8 cellular contexts compared by ENCODE assay signal in the genomic region with DNA sequence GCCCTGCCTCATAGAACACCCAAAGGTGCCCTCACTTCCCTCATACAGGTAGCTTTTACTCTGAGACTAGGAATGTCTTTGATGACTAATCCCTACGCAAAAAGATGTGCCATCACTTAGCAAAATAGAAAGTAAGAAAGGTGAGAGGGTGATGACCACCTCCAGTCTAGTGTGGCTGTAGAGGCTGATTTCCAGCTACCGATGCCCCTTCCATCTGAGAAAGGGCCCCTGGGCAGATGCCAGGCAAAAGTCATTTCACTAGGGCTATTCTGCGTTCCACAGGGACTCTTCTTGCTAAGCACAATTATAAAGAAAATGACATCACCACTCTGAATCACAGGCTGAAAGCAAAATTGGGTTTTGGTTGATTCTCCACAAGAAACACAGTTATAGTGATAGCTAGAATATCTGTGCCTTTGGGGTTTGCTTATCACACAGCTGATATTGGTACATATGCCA.
A peak's percentile ranks its signal among the peaks of the same experiment; 100 is the strongest.
DNase-seq lines count a peak whose midpoint lies in the region; ATAC-seq and TF ChIP-seq lines count a peak whose summit lies in the region.

No MANE protein-coding gene starts in this region.

- H3K9me3 ChIP-seq in GM23248 (ENCODE audit: low read depth), result no peaks in the 10 kb centered on the region
- H3K9me3 ChIP-seq in gastroesophageal sphincter, result no peaks in the 10 kb centered on the region

- ATAC-seq in gastroesophageal sphincter (no peak), HG03039 (IDR thresholded peaks at IDR 0.05; ENCODE audit: unreplicated experiment) (no peak), GM18505 (IDR thresholded peaks at IDR 0.05; ENCODE audit: unreplicated experiment) (no peak)

- H4K20me1 ChIP-seq in GM23248 (ENCODE audit: insufficient read depth), result peaks cover 12% of the 10 kb centered on the region; the same call in 1 of the 2 replicates

- no peak overlapping the region for H2AFZ ChIP-seq in GM23248

- no peaks in the 10 kb centered on the region for H3K9me2 ChIP-seq in GM23248 (ENCODE audit: insufficient read depth)

- TF ChIP-seq EP300 in gastroesophageal sphincter (IDR thresholded peaks at IDR 0.05), result no peak

- in situ Hi-C loops in GM23248 (cut with MboI), result no loop called here

- DNase-seq in GM23248 (peak; percentile 56), NCI-H524 (lab: John Stamatoyannopoulos, UW) (no peak), HK-2 (ENCODE audit: unreplicated experiment) (no peak)
- peak; percentile 69 for DNase-seq in activated CD8-positive, alpha-beta memory T cell treated with anti-CD3 and anti-CD28 coated beads, Interleukin-2, amount 50 U/mL, for 48 hours
- peak; percentile 46 for DNase-seq in stimulated activated CD4-positive, alpha-beta T cell treated with anti-CD3 and anti-CD28 coated beads, Interleukin-4, amount 100 ng/mL, for 24 hours

- H3K27ac ChIP-seq in GM23248, result no peak overlapping the region
- H3K27ac ChIP-seq in gastroesophageal sphincter, result peak overlapping the region; percentile 20 to 93 (median 88)

- peaks cover 34% of the 10 kb centered on the region for H3F3A ChIP-seq in GM23248 (ENCODE audit: insufficient read depth)

- no peaks in the 10 kb centered on the region for H3K27me3 ChIP-seq in GM23248 (replicated peaks; ENCODE audit: insufficient read depth)
- H3K27me3 ChIP-seq in gastroesophageal sphincter, result no peaks in the 10 kb centered on the region

- H3K4me1 ChIP-seq in GM23248 (ENCODE audit: insufficient read depth) (peaks cover 54% of the 10 kb centered on the region), gastroesophageal sphincter (peaks cover 38 to 99% (median 79%) of the 10 kb centered on the region in 3 donors)

- H3K79me2 ChIP-seq in GM23248 (ENCODE audit: insufficient read depth), result peaks cover 95% of the 10 kb centered on the region

- 69 to 78% methylated on average over 3 of the region's 3 CpGs for WGBS in GM23248 (ENCODE audit: low coverage in 1 of 2, low lambda C conversion rate in 2 of 2, missing lambda C conversion rate in 2 of 2), 2 experiments
- WGBS in gastroesophageal sphincter (ENCODE audit: low coverage in 1 of 2), 2 donors, result 26 to 33% methylated on average over 2 of the region's 3 CpGs

- no peak for TF ChIP-seq CTCF in gastroesophageal sphincter (IDR thresholded peaks at IDR 0.05)

- H3K4me3 ChIP-seq in GM23248 (no peak overlapping the region), gastroesophageal sphincter (no peak overlapping the region)

- H3K9ac ChIP-seq in GM23248, result no peak overlapping the region

- TF ChIP-seq POLR2A in gastroesophageal sphincter (IDR thresholded peaks at IDR 0.05), result no peak
- no peak for TF ChIP-seq POLR2A in GM18505 (IDR thresholded peaks at IDR 0.05; ENCODE audit: borderline replicate concordance, extremely low read depth, insufficient read depth, insufficient read length)

- H3K36me3 ChIP-seq in GM23248 (ENCODE audit: low read depth), result no peaks in the 10 kb centered on the region
- H3K36me3 ChIP-seq in gastroesophageal sphincter, result peaks cover 0 to 13% of the 10 kb centered on the region in 2 donors

- H3K4me2 ChIP-seq in GM23248 (ENCODE audit: unreplicated experiment), result peak overlapping the region; percentile 21

Comparison
In these comparisons a context has a peak if more than half of its experiments do, and no peak if none do; other contexts are left out.
1. DNase-seq: peak in GM23248 (single experiment), activated CD8-positive, alpha-beta memory T cell treated with anti-CD3 and anti-CD28 coated beads, Interleukin-2, amount 50 U/mL, for 48 hours (single experiment) and stimulated activated CD4-positive, alpha-beta T cell treated with anti-CD3 and anti-CD28 coated beads, Interleukin-4, amount 100 ng/mL, for 24 hours (single experiment); none in NCI-H524 (0 of 2) and HK-2 (single experiment).